12 cellular contexts compared by ENCODE assay signal in the genomic region with DNA sequence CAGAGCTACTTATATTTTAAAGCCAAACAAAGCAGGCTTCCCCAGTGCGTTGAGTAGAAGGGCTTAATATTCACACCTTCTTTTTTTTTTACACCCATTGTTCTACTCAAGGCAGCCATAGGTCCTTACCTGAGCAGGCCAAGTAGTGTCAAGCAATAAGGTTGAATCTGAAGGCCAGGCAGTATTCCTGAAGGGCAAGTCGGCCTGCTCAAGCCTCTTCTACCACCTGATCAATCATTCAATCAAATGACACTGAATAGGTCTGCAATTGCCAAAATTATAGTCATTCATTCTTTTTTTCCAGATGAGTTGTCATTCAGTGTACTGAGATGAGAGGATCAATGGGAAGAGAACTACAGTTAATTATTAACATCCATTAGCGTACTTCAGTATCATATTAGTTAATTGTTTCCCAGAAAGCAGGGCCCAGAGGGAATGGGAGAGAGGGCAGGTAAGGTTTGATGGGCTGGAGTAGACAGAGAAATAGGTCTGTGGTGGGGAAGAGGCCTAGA.
"Had no signal": no experiment of that assay in that cellular context is flagged by ENCODE, and none has a peak within 500 bp of the region (broad histone marks: within the 10 kb centered on the region; RNA-seq: fewer than 3 reads in every experiment).

No MANE protein-coding gene starts in this region.

- H3K36me3 ChIP-seq: heart right ventricle, lower lobe of right lung, neutrophil, upper lobe of left lung had no signal

- H3K27ac Mint-ChIP-seq: activated CD4-positive, alpha-beta memory T cell treated with anti-CD3 and anti-CD28 coated beads, Interleukin-2, amount 10 ng/mL, durations not matched to agents 7 days and 5 days; stimulated activated effector memory CD8-positive, alpha-beta T cell treated with anti-CD3 and anti-CD28 coated beads, Interleukin-12 subunit alpha, Interleukin-12 subunit beta, amount 100 ng/mL, for 72 hours had no signal

- H3K9me3 ChIP-seq: heart right ventricle, lower lobe of right lung, neutrophil, upper lobe of left lung had no signal

- H3K4me3 ChIP-seq: coronary artery, heart right ventricle, lower lobe of right lung, upper lobe of left lung had no signal

- H3K27me3 Mint-ChIP-seq: activated CD4-positive, alpha-beta memory T cell treated with anti-CD3 and anti-CD28 coated beads, Interleukin-2, amount 10 ng/mL, durations not matched to agents 7 days and 5 days; naive B cell had no signal

- H3K4me1 ChIP-seq: upper lobe of left lung had no signal

- H3K4me1 Mint-ChIP-seq: activated CD4-positive, alpha-beta memory T cell treated with anti-CD3 and anti-CD28 coated beads, Interleukin-2, amount 10 ng/mL, durations not matched to agents 7 days and 5 days; stimulated activated effector memory CD8-positive, alpha-beta T cell treated with anti-CD3 and anti-CD28 coated beads, Interleukin-12 subunit alpha, Interleukin-12 subunit beta, amount 100 ng/mL, for 72 hours had no signal

- H3K4me3 Mint-ChIP-seq: activated CD4-positive, alpha-beta memory T cell treated with anti-CD3 and anti-CD28 coated beads, Interleukin-2, amount 10 ng/mL, durations not matched to agents 7 days and 5 days; stimulated activated effector memory CD8-positive, alpha-beta T cell treated with anti-CD3 and anti-CD28 coated beads, Interleukin-12 subunit alpha, Interleukin-12 subunit beta, amount 100 ng/mL, for 72 hours had no signal

- H3K36me3 Mint-ChIP-seq: naive B cell; stimulated activated effector memory CD8-positive, alpha-beta T cell treated with anti-CD3 and anti-CD28 coated beads, Interleukin-12 subunit alpha, Interleukin-12 subunit beta, amount 100 ng/mL, for 72 hours had no signal

- H3K9me3 Mint-ChIP-seq: activated CD4-positive, alpha-beta memory T cell treated with anti-CD3 and anti-CD28 coated beads, Interleukin-2, amount 10 ng/mL, durations not matched to agents 7 days and 5 days; naive B cell; stimulated activated effector memory CD8-positive, alpha-beta T cell treated with anti-CD3 and anti-CD28 coated beads, Interleukin-12 subunit alpha, Interleukin-12 subunit beta, amount 100 ng/mL, for 72 hours had no signal

- H3K27ac ChIP-seq: coronary artery, lower lobe of right lung, neutrophil, upper lobe of left lung had no signal

- H3K27me3 ChIP-seq: heart right ventricle, neutrophil, upper lobe of left lung had no signal

- DNase-seq: activated CD4-positive, alpha-beta memory T cell treated with anti-CD3 and anti-CD28 coated beads, Interleukin-2, amount 10 ng/mL, durations not matched to agents 7 days and 5 days; effector CD4-positive, alpha-beta T cell; islet precursor cell; lower lobe of right lung; right cardiac atrium; T-helper 9 cell; upper lobe of left lung had no signal
